ENCODE assay signal across 17 cellular contexts in the genomic region with DNA sequence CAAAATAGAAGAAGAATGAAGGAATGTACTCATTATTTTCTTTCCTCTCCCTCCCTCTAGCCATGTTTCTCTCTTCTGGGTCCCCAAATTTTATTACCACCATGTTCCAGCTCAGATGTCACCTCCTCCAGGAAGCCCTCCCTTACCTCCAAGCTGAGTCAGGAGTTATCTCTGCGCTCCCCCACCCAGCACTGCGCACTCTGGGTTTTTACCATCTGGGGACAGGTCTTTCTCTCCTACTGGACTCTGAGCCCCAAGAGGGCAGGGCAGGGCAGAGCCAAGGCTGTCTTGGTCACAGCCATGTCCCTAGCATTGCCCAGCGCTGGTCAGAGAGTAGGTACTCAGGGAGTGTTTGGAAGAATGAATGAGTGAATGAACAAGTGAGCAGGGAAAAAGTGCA. TPM values are rescaled to one million over a fixed set of nuclear protein-coding genes. Genes with fewer than 3 reads are reported as not detected.
DNase-seq lines count a peak whose midpoint lies in the region; ATAC-seq, FAIRE-seq and TF ChIP-seq lines count a peak whose summit lies in the region.
"Had no signal": no experiment of that assay in that cellular context is flagged by ENCODE, and none has a peak within 500 bp of the region (broad histone marks: within the 10 kb centered on the region; RNA-seq: fewer than 3 reads in every experiment).

No MANE protein-coding gene starts in this region.

- POLR2A ChIA-PET in A549 (lab: Yijun Ruan, JAX) (no interaction called here), WTC11 (lab: Charles Lee) (interaction anchor here (0.8 kb wide), 1 partner anchor 31 kb away, joined by 3 read pairs; no protein-coding TSS in a partner anchor), PC-3 (lab: Charles Lee; ENCODE audit: unreplicated experiment) (no interaction called here)
- POLR2A ChIA-PET in CD8-positive, alpha-beta memory T cell (lab: Charles Lee): interaction anchor here (0.6 kb wide), 2 partner anchors 11 to 641 kb away, joined by 4 to 5 read pairs; no protein-coding TSS in a partner anchor

- H3K9me3 Mint-ChIP-seq in CD8-positive, alpha-beta memory T cell: no peaks in the 10 kb centered on the region
- H3K9me3 Mint-ChIP-seq in WTC11: no peaks in the 10 kb centered on the region
- H3K9me3 Mint-ChIP-seq in endothelial cell (ENCODE audit: unreplicated experiment): no peaks in the 10 kb centered on the region
- H3K9me3 Mint-ChIP-seq in stimulated activated effector memory CD8-positive, alpha-beta T cell treated with anti-CD3 and anti-CD28 coated beads, Interleukin-12 subunit alpha, Interleukin-12 subunit beta, amount 100 ng/mL, for 72 hours: no peaks in the 10 kb centered on the region

- H2AFZ ChIP-seq in PC-3 (ENCODE audit: low read length): no peak overlapping the region

- peaks cover 15 to 22% (median 21%) of the 10 kb centered on the region in 3 donors for H3K4me1 Mint-ChIP-seq in CD8-positive, alpha-beta memory T cell
- H3K4me1 Mint-ChIP-seq in WTC11 (peaks cover 27% of the 10 kb centered on the region), endothelial cell (ENCODE audit: unreplicated experiment) (peaks cover 9% of the 10 kb centered on the region)
- H3K4me1 Mint-ChIP-seq in stimulated activated effector memory CD8-positive, alpha-beta T cell treated with anti-CD3 and anti-CD28 coated beads, Interleukin-12 subunit alpha, Interleukin-12 subunit beta, amount 100 ng/mL, for 72 hours: peaks cover 10% of the 10 kb centered on the region

- H3K36me3 Mint-ChIP-seq in CD8-positive, alpha-beta memory T cell: no peaks in the 10 kb centered on the region
- no peaks in the 10 kb centered on the region for H3K36me3 Mint-ChIP-seq in WTC11
- peaks cover 4% of the 10 kb centered on the region for H3K36me3 Mint-ChIP-seq in endothelial cell (ENCODE audit: low read depth, unreplicated experiment)
- no peaks in the 10 kb centered on the region for H3K36me3 Mint-ChIP-seq in stimulated activated effector memory CD8-positive, alpha-beta T cell treated with anti-CD3 and anti-CD28 coated beads, Interleukin-12 subunit alpha, Interleukin-12 subunit beta, amount 100 ng/mL, for 72 hours

- H3K27ac Mint-ChIP-seq in CD8-positive, alpha-beta memory T cell: peak overlapping the region in 6 of 8 donors; percentile 75 to 93 (median 86)
- H3K27ac Mint-ChIP-seq in WTC11 (no peak overlapping the region), endothelial cell (ENCODE audit: unreplicated experiment) (peak overlapping the region; percentile 30)
- H3K27ac Mint-ChIP-seq in stimulated activated effector memory CD8-positive, alpha-beta T cell treated with anti-CD3 and anti-CD28 coated beads, Interleukin-12 subunit alpha, Interleukin-12 subunit beta, amount 100 ng/mL, for 72 hours: no peak overlapping the region

- H3F3A ChIP-seq in PC-3 (ENCODE audit: low read length, unreplicated experiment): no peaks in the 10 kb centered on the region

- H3K27me3 Mint-ChIP-seq in CD8-positive, alpha-beta memory T cell: peaks cover 13 to 34% of the 10 kb centered on the region in 2 donors
- H3K27me3 Mint-ChIP-seq in WTC11 (ENCODE audit: low read depth) (peaks cover 39% of the 10 kb centered on the region), endothelial cell (ENCODE audit: unreplicated experiment) (peaks cover 9% of the 10 kb centered on the region)

- in situ Hi-C loops in transverse colon (cut with MboI; ENCODE audit: low pct_ligation_motif_present in 1 of 4, low pct_unique_long_range_greater_than_20kb in 1 of 4, low sequenced_read_pairs in 3 of 4): no loop called here

- TF ChIP-seq EP300 in A549 (IDR thresholded peaks at IDR 0.05) (no peak), transverse colon (IDR thresholded peaks at IDR 0.05; ENCODE audit: low read depth) (no peak)

- no peak overlapping the region for H3K27ac ChIP-seq in A549
- H3K27ac ChIP-seq in CD8-positive, alpha-beta memory T cell (ENCODE audit: low read depth, low read length): peak overlapping the region; percentile 35
- H3K27ac ChIP-seq in transverse colon: no peak overlapping the region
- no peak overlapping the region for H3K27ac ChIP-seq in PC-3 (ENCODE audit: low read length)
- H3K27ac ChIP-seq: hepatocyte had no signal

- TF ChIP-seq POLR2A in A549 (IDR thresholded peaks at IDR 0.05; ENCODE audit: low read length): no peak
- TF ChIP-seq POLR2A in transverse colon (IDR thresholded peaks at IDR 0.05): no peak

- no TSS peak for BruUV-seq in PC-3 (replicated peaks; lab: Mats Ljungman, UMichigan)

- H3K9me3 ChIP-seq in A549 (no peaks in the 10 kb centered on the region), transverse colon (no peaks in the 10 kb centered on the region), PC-3 (ENCODE audit: low read length) (no peaks in the 10 kb centered on the region)
- no peaks in the 10 kb centered on the region for H3K9me3 ChIP-seq in CD8-positive, alpha-beta memory T cell (ENCODE audit: low read length)

- no peaks in the 10 kb centered on the region for H3K9me2 ChIP-seq in PC-3 (replicated peaks; ENCODE audit: low read length)

- ATAC-seq in A549 (no peak), WTC11 (no peak), GM19324 (IDR thresholded peaks at IDR 0.05; ENCODE audit: low FRiP score, unreplicated experiment) (no peak), PC-3 (no peak)
- ATAC-seq in stimulated activated effector memory CD8-positive, alpha-beta T cell treated with anti-CD3 and anti-CD28 coated beads, Interleukin-12 subunit alpha, Interleukin-12 subunit beta, amount 100 ng/mL, for 72 hours: no peak

- H3K4me1 ChIP-seq in A549 (peaks cover 18% of the 10 kb centered on the region), transverse colon (peaks cover 3 to 22% (median 17%) of the 10 kb centered on the region in 4 donors), PC-3 (ENCODE audit: insufficient read depth, low read length) (0 out of 2 replicates have a peak, but pooled peaks cover 6% of the 10 kb centered on the region)
- peaks cover 22% of the 10 kb centered on the region for H3K4me1 ChIP-seq in CD8-positive, alpha-beta memory T cell (ENCODE audit: insufficient read depth, low read length)

- CTCF ChIA-PET in A549 (lab: Yijun Ruan, JAX): interaction anchor here (1.1 to 28.7 kb wide), 5 partner anchors 26 to 358 kb away, joined by 4 to 737 read pairs (median 7); partner anchors contain the start of genes CALM3 and DACT3
- CTCF ChIA-PET in CD8-positive, alpha-beta memory T cell (lab: Charles Lee): interaction anchor here (0.6 to 2.5 kb wide), 5 partner anchors 10 to 405 kb away, joined by 3 to 13 read pairs (median 5); no protein-coding TSS in a partner anchor
- CTCF ChIA-PET in WTC11 (lab: Charles Lee): interaction anchor here (1.0 to 8.5 kb wide), 6 partner anchors 11 to 95 kb away, joined by 3 to 78 read pairs (median 19); partner anchors contain the start of gene DACT3
- CTCF ChIA-PET in PC-3 (lab: Charles Lee): no interaction called here

- H3K9ac ChIP-seq in PC-3 (ENCODE audit: low read length): no peak overlapping the region

- H3K79me2 ChIP-seq in PC-3 (ENCODE audit: low read length): no peaks in the 10 kb centered on the region
- H3K79me2 ChIP-seq: hepatocyte had no signal

- TF ChIP-seq CTCF in A549 (IDR thresholded peaks at IDR 0.05) (no peak), WTC11 (IDR thresholded peaks at IDR 0.05) (no peak), endothelial cell (IDR thresholded peaks at IDR 0.05; ENCODE audit: unreplicated experiment) (no peak), transverse colon (IDR thresholded peaks at IDR 0.05) (no peak), PC-3 (conservative IDR thresholded peaks at IDR 0.05; ENCODE audit: low read depth, low read length) (no peak)

- no peaks in the 10 kb centered on the region for H4K20me1 ChIP-seq in PC-3 (ENCODE audit: low read length)

- FAIRE-seq in A549 (lab: Jason Lieb, UNC): no peak
- FAIRE-seq: urothelium cell line had no signal

- DNase-seq in A549 (ENCODE audit: low read depth in 1 of 2, low spot score in 1 of 2): no peak
- DNase-seq in CD8-positive, alpha-beta memory T cell: no peak
- no peak for DNase-seq in WTC11 (ENCODE audit: low spot score)
- DNase-seq in endothelial cell (ENCODE audit: low spot score): no peak
- DNase-seq in stimulated activated effector memory CD8-positive, alpha-beta T cell treated with anti-CD3 and anti-CD28 coated beads, Interleukin-12 subunit alpha, Interleukin-12 subunit beta, amount 100 ng/mL, for 72 hours (ENCODE audit: low spot score in 2 of 2): no peak
- DNase-seq in transverse colon: no peak
- DNase-seq in PC-3: no peak
- DNase-seq: activated CD4-positive, alpha-beta T cell treated with anti-CD3 and anti-CD28 coated beads, Interleukin-2, amount 50 U/mL, for 4 hours; AML-193; EL; left cardiac atrium; stimulated activated CD4-positive, alpha-beta T cell treated with anti-CD3 and anti-CD28 coated beads, Interleukin-2, amount 100 ng/mL, for 24 hours; stimulated activated CD8-positive, alpha-beta memory T cell treated with anti-CD3 and anti-CD28 coated beads, Interleukin-4, amount 100 ng/mL, for 48 hours had no signal

- no peaks in the 10 kb centered on the region for H3K27me3 ChIP-seq in CD8-positive, alpha-beta memory T cell (ENCODE audit: insufficient read depth, low read length, poor library complexity, severe bottlenecking)
- peaks cover 51% of the 10 kb centered on the region for H3K27me3 ChIP-seq in transverse colon
- H3K27me3 ChIP-seq in PC-3 (ENCODE audit: low read length): no peaks in the 10 kb centered on the region

- H3K4me3 ChIP-seq in A549: peak overlapping the region; percentile 51; the same call in 1 of the 3 replicates
- peak overlapping the region; percentile 72 for H3K4me3 ChIP-seq in CD8-positive, alpha-beta memory T cell (ENCODE audit: low read length)
- no peak overlapping the region for H3K4me3 ChIP-seq in transverse colon
- no peak overlapping the region for H3K4me3 ChIP-seq in PC-3 (ENCODE audit: low read length)
- H3K4me3 ChIP-seq: hepatocyte had no signal

- intact Hi-C loops in transverse colon (cut with DNase I; ENCODE audit: low total_unique reads) (no loop called here), PC-3 (cut with micrococcal nuclease) (no loop called here)

- TF ChIP-seq RAD21 in A549 (conservative IDR thresholded peaks at IDR 0.05 in 1 of 2, IDR thresholded peaks at IDR 0.05 in 1 of 2): no peak

- H3K4me2 ChIP-seq in A549: peak overlapping the region; percentile 100
- no peak overlapping the region for H3K4me2 ChIP-seq in PC-3 (ENCODE audit: low read length)

- H3K4me3 Mint-ChIP-seq in CD8-positive, alpha-beta memory T cell: peak overlapping the region in 4 of 7 donors; percentile 65 to 75 (median 70)
- H3K4me3 Mint-ChIP-seq in WTC11 (peak overlapping the region; percentile 64), endothelial cell (ENCODE audit: unreplicated experiment) (no peak overlapping the region)
- H3K4me3 Mint-ChIP-seq in stimulated activated effector memory CD8-positive, alpha-beta T cell treated with anti-CD3 and anti-CD28 coated beads, Interleukin-12 subunit alpha, Interleukin-12 subunit beta, amount 100 ng/mL, for 72 hours: no peak overlapping the region

- WGBS in A549 (ENCODE audit: missing lambda C conversion rate): 78% methylated on average over 3 of the region's 3 CpGs
- WGBS in transverse colon (ENCODE audit: low coverage in 1 of 2), 2 donors: 60 to 64% methylated on average over 2 to 3 of the region's 3 CpGs

- no peaks in the 10 kb centered on the region for H3K36me3 ChIP-seq in CD8-positive, alpha-beta memory T cell (ENCODE audit: insufficient read depth, low read length)
- H3K36me3 ChIP-seq in transverse colon (no peaks in the 10 kb centered on the region), PC-3 (ENCODE audit: low read depth, low read length) (no peaks in the 10 kb centered on the region)

RNA-seq across cellular contexts. Expression of gene GNG8, which starts 2.9 kb away (rescaled TPM):
- polyA plus RNA-seq in A549 (2011; rRNA removed): not detected in 2 replicates
- polyA plus RNA-seq in A549 (2012; cell fraction: cytosol; rRNA removed): not detected in 2 replicates
- not detected in 2 replicates for polyA plus RNA-seq in A549 (2012; cell fraction: nucleus; rRNA removed)
- polyA plus RNA-seq in A549 (2017; fragmentation: RNase III; extraction: RNeasy Plus Mini Kit Qiagen cat#74134 plus additional on column Dnase treatment): not detected in 3 replicates
- not detected in 2 replicates for polyA minus RNA-seq in A549 (2011; rRNA and poly(A)+ RNA removed)
- 1 to 10 TPM; 9.0 TPM for total RNA-seq in CD8-positive, alpha-beta memory T cell
- not detected for polyA plus RNA-seq in CD8-positive, alpha-beta memory T cell
- total RNA-seq in WTC11 (2021): not detected in 3 replicates
- not detected for total RNA-seq in endothelial cell (ENCODE audit: unreplicated experiment)
- total RNA-seq in transverse colon: not detected
- not detected in 2 replicates for total RNA-seq in PC-3 (2014; rRNA removed)
- total RNA-seq: hepatocyte had no signal
- polyA plus RNA-seq: esophagus had no signal

RNA-seq across cellular contexts. Expression of gene PTGIR, which starts 8.2 kb away (rescaled TPM):
- polyA plus RNA-seq in A549 (2011; rRNA removed) (0.06 TPM in 1 of 2 replicates, not detected in the other), A549 (2017; fragmentation: RNase III; extraction: RNeasy Plus Mini Kit Qiagen cat#74134 plus additional on column Dnase treatment) (0.07 TPM in 1 of 3 replicates, not detected in the others)
- 0.09 and 0.12 TPM in 2 replicates for polyA plus RNA-seq in A549 (2012; cell fraction: cytosol; rRNA removed)
- polyA plus RNA-seq in A549 (2012; cell fraction: nucleus; rRNA removed): 0.22 and 0.42 TPM in 2 replicates
- not detected in 2 replicates for polyA minus RNA-seq in A549 (2011; rRNA and poly(A)+ RNA removed)
- 10 to 100 TPM; 17.7 to 18.4 TPM for total RNA-seq in CD8-positive, alpha-beta memory T cell
- polyA plus RNA-seq in CD8-positive, alpha-beta memory T cell: not detected
- total RNA-seq in WTC11 (2021) (0.24 TPM in 1 of 3 replicates, not detected in the others), endothelial cell (ENCODE audit: unreplicated experiment) (not detected), transverse colon (1 to 10 TPM in 2 of 4 donors, under 1 TPM in 1, not detected in 1; 0.55 to 2.4 (median 2.2) TPM), PC-3 (2014; rRNA removed) (not detected in 2 replicates)

RNA-seq across cellular contexts. Expression of gene DACT3, which starts 27.9 kb away (rescaled TPM):
- polyA plus RNA-seq in A549 (2011; rRNA removed) (0.13 and 0.36 TPM in 2 replicates), A549 (2017; fragmentation: RNase III; extraction: RNeasy Plus Mini Kit Qiagen cat#74134 plus additional on column Dnase treatment) (0.14 to 0.33 TPM (median 0.32 TPM) in 3 replicates)
- 0.22 and 0.32 TPM in 2 replicates for polyA plus RNA-seq in A549 (2012; cell fraction: cytosol; rRNA removed)
- polyA plus RNA-seq in A549 (2012; cell fraction: nucleus; rRNA removed): 0.26 and 0.31 TPM in 2 replicates
- polyA minus RNA-seq in A549 (2011; rRNA and poly(A)+ RNA removed): 0.10 and 0.29 TPM in 2 replicates
- total RNA-seq in CD8-positive, alpha-beta memory T cell: 1 to 10 TPM; 2.5 TPM
- polyA plus RNA-seq in CD8-positive, alpha-beta memory T cell: not detected
- total RNA-seq in WTC11 (2021) (1.8 to 1.9 TPM (median 1.8 TPM) in 3 replicates), endothelial cell (ENCODE audit: unreplicated experiment) (1.1 TPM), transverse colon (10 to 100 TPM in 1 of 4 donors, 1 to 10 TPM in 3; 5.3 to 27.1 (median 7.5) TPM), PC-3 (2014; rRNA removed) (1.9 and 3.1 TPM in 2 replicates)

RNA-seq across cellular contexts. Expression of gene CALM3, which starts 32.0 kb away (rescaled TPM):
- polyA plus RNA-seq in A549 (2011; rRNA removed): 321 and 548 TPM in 2 replicates
- polyA plus RNA-seq in A549 (2012; cell fraction: cytosol; rRNA removed): 348 and 411 TPM in 2 replicates
- 212 and 267 TPM in 2 replicates for polyA plus RNA-seq in A549 (2012; cell fraction: nucleus; rRNA removed)
- polyA plus RNA-seq in A549 (2017; fragmentation: RNase III; extraction: RNeasy Plus Mini Kit Qiagen cat#74134 plus additional on column Dnase treatment): 303 to 327 TPM (median 313 TPM) in 3 replicates
- polyA minus RNA-seq in A549 (2011; rRNA and poly(A)+ RNA removed): 142 and 171 TPM in 2 replicates
- total RNA-seq in CD8-positive, alpha-beta memory T cell: 100 to 1,000 TPM; 465 to 493 TPM
- polyA plus RNA-seq in CD8-positive, alpha-beta memory T cell: 168 TPM
- total RNA-seq in WTC11 (2021): 306 to 350 TPM (median 346 TPM) in 3 replicates
- total RNA-seq in endothelial cell (ENCODE audit: unreplicated experiment): 564 TPM
- total RNA-seq in transverse colon: 100 to 1,000 TPM; 160 to 923 (median 194) TPM
- 160 and 217 TPM in 2 replicates for total RNA-seq in PC-3 (2014; rRNA removed)

Comparison
In these comparisons a context has a peak if more than half of its experiments do, and no peak if none do; other contexts are left out.
1. H3K4me3 ChIP-seq: peak in A549 (single experiment) and CD8-positive, alpha-beta memory T cell (single experiment); none in transverse colon (0 of 4) and PC-3 (single experiment).
2. H3K27ac Mint-ChIP-seq: peak in CD8-positive, alpha-beta memory T cell (6 of 8) and endothelial cell (single experiment); none in WTC11 (single experiment) and stimulated activated effector memory CD8-positive, alpha-beta T cell treated with anti-CD3 and anti-CD28 coated beads, Interleukin-12 subunit alpha, Interleukin-12 subunit beta, amount 100 ng/mL, for 72 hours (single experiment).
3. H3K4me3 Mint-ChIP-seq: peak in CD8-positive, alpha-beta memory T cell (4 of 7) and WTC11 (single experiment); none in endothelial cell (single experiment) and stimulated activated effector memory CD8-positive, alpha-beta T cell treated with anti-CD3 and anti-CD28 coated beads, Interleukin-12 subunit alpha, Interleukin-12 subunit beta, amount 100 ng/mL, for 72 hours (single experiment).
4. RNA of gene PTGIR, which starts 8.2 kb away (total RNA-seq): 17.7 to 18.4 TPM in CD8-positive, alpha-beta memory T cell; 0.55 to 2.4 TPM in transverse colon, 0.24 TPM in WTC11, not detected in endothelial cell (single experiment) and not detected in PC-3; every median in the first group is over 4 times any median in the second.
5. POLR2A ChIA-PET loops: an anchor here in CD8-positive, alpha-beta memory T cell (0.6 kb wide) and WTC11 (0.8 kb wide); none called in A549 and PC-3.